Comparison of ENCODE assay signal across 22 cellular contexts in genomic region chr1:37663426-37664000, GRCh38. TPM values are rescaled to one million over a fixed set of nuclear protein-coding genes. Genes with fewer than 3 reads are reported as not detected.
"Had no signal": no experiment of that assay in that cellular context is flagged by ENCODE, and none has a peak within 500 bp of the region (broad histone marks: within the 10 kb centered on the region; RNA-seq: fewer than 3 reads in every experiment).

No MANE protein-coding gene starts in this region.

- H3K4me1 Mint-ChIP-seq: activated CD4-positive, alpha-beta T cell treated with anti-CD3 and anti-CD28 coated beads, Interleukin-2, amount 10 ng/mL, durations not matched to agents 24 days and 14 days; activated naive CD8-positive, alpha-beta T cell treated with anti-CD3 and anti-CD28 coated beads for 36 hours; central memory CD8-positive, alpha-beta T cell had no signal

- ATAC-seq: activated CD8-positive, alpha-beta T cell treated with anti-CD3 and anti-CD28 coated beads, Interleukin-2, amount 10 ng/mL, durations not matched to agents 7 days and 5 days; gastrocnemius medialis; heart right ventricle; left lobe of liver; psoas muscle; right lobe of liver; stimulated activated naive CD8-positive, alpha-beta T cell treated with anti-CD3 and anti-CD28 coated beads, Interleukin-15, Interleukin-2, amounts not matched to agents 100 U/mL and 50 U/mL, for 24 hours had no signal

- H3K27me3 Mint-ChIP-seq: activated naive CD8-positive, alpha-beta T cell treated with anti-CD3 and anti-CD28 coated beads for 36 hours had no signal

- H3K27ac Mint-ChIP-seq: activated CD4-positive, alpha-beta T cell treated with anti-CD3 and anti-CD28 coated beads, Interleukin-2, amount 10 ng/mL, durations not matched to agents 24 days and 14 days; activated CD8-positive, alpha-beta T cell treated with anti-CD3 and anti-CD28 coated beads, Interleukin-2, amount 10 ng/mL, durations not matched to agents 7 days and 5 days; activated naive CD8-positive, alpha-beta T cell treated with anti-CD3 and anti-CD28 coated beads for 36 hours; nephron; T-helper 2 cell treated with Interferon-gamma antibody and Interleukin-4, amounts not matched to agents 5 μg/mL and 100 μg/mL, for 36 hours had no signal

- H3K9me3 Mint-ChIP-seq: activated CD4-positive, alpha-beta T cell treated with anti-CD3 and anti-CD28 coated beads, Interleukin-2, amount 10 ng/mL, durations not matched to agents 24 days and 14 days; activated naive CD8-positive, alpha-beta T cell treated with anti-CD3 and anti-CD28 coated beads for 36 hours; central memory CD8-positive, alpha-beta T cell; nephron; T-helper 2 cell treated with Interferon-gamma antibody and Interleukin-4, amounts not matched to agents 5 μg/mL and 100 μg/mL, for 36 hours had no signal

- H3K4me1 ChIP-seq: gastrocnemius medialis, heart right ventricle, psoas muscle, right lobe of liver, transverse colon, vagina had no signal

- DNase-seq: activated CD4-positive, alpha-beta T cell treated with anti-CD3 and anti-CD28 coated beads, Interleukin-2, amount 10 ng/mL, durations not matched to agents 24 days and 14 days; activated CD4-positive, CD25-positive, alpha-beta regulatory T cell; activated CD8-positive, alpha-beta memory T cell treated with anti-CD3 and anti-CD28 coated beads, Interleukin-2, amount 50 U/mL, for 48 hours; activated CD8-positive, alpha-beta T cell treated with anti-CD3 and anti-CD28 coated beads, Interleukin-2, amount 10 ng/mL, durations not matched to agents 7 days and 5 days; activated gamma-delta T cell treated with Interleukin-2 at 50 U/mL for 16 hours; activated naive CD8-positive, alpha-beta T cell treated with anti-CD3 and anti-CD28 coated beads for 36 hours; amygdala; effector memory CD4-positive, alpha-beta T cell; gastrocnemius medialis; heart right ventricle; islet precursor cell; mammary epithelial cell; psoas muscle; right lobe of liver; stimulated activated naive CD8-positive, alpha-beta T cell treated with anti-CD3 and anti-CD28 coated beads, Interleukin-15, Interleukin-2, amounts not matched to agents 100 U/mL and 50 U/mL, for 24 hours; transverse colon had no signal

- H3K36me3 ChIP-seq: gastrocnemius medialis, heart right ventricle, right lobe of liver, transverse colon, vagina had no signal

- H3K9me3 ChIP-seq: gastrocnemius medialis, heart right ventricle, psoas muscle, right lobe of liver, transverse colon, vagina had no signal

- H3K27ac ChIP-seq: gastrocnemius medialis, heart right ventricle, psoas muscle, right lobe of liver, transverse colon, vagina had no signal

- H3K36me3 Mint-ChIP-seq: activated naive CD8-positive, alpha-beta T cell treated with anti-CD3 and anti-CD28 coated beads for 36 hours; brain had no signal

- H3K4me3 ChIP-seq: gastrocnemius medialis, heart right ventricle, psoas muscle, right lobe of liver, transverse colon, vagina had no signal

- H3K27me3 ChIP-seq: gastrocnemius medialis, right lobe of liver, vagina had no signal

- H3K4me3 Mint-ChIP-seq: activated CD4-positive, alpha-beta T cell treated with anti-CD3 and anti-CD28 coated beads, Interleukin-2, amount 10 ng/mL, durations not matched to agents 24 days and 14 days; activated CD8-positive, alpha-beta T cell treated with anti-CD3 and anti-CD28 coated beads, Interleukin-2, amount 10 ng/mL, durations not matched to agents 7 days and 5 days; activated naive CD8-positive, alpha-beta T cell treated with anti-CD3 and anti-CD28 coated beads for 36 hours; central memory CD8-positive, alpha-beta T cell; nephron; T-helper 2 cell treated with Interferon-gamma antibody and Interleukin-4, amounts not matched to agents 5 μg/mL and 100 μg/mL, for 36 hours had no signal

RNA-seq across cellular contexts. Expression of gene RSPO1, which starts 28.8 kb away (rescaled TPM):
- total RNA-seq: activated CD4-positive, alpha-beta T cell treated with anti-CD3 and anti-CD28 coated beads, Interleukin-2, amount 10 ng/mL, durations not matched to agents 24 days and 14 days; activated CD8-positive, alpha-beta T cell treated with anti-CD3 and anti-CD28 coated beads, Interleukin-2, amount 10 ng/mL, durations not matched to agents 7 days and 5 days; activated naive CD8-positive, alpha-beta T cell treated with anti-CD3 and anti-CD28 coated beads for 36 hours; left lobe of liver; mammary epithelial cell; psoas muscle; right lobe of liver had no signal
- polyA plus RNA-seq: mammary epithelial cell had no signal
